8 cellular contexts compared by ENCODE assay signal in genomic region chr17:47188799-47189731, GRCh38. TPM values are rescaled to one million over a fixed set of nuclear protein-coding genes. Genes with fewer than 3 reads are reported as not detected.
DNase-seq lines count a peak whose midpoint lies in the region; ATAC-seq lines count a peak whose summit lies in the region.

TSS of gene CDC27 (minus strand) at chr17:47189295. CDS start at chr17:47189172, 123 bp downstream.

- ATAC-seq in GM21360 (IDR thresholded peaks at IDR 0.05; ENCODE audit: unreplicated experiment), result peak; percentile 88

- no peaks in the 10 kb centered on the region for H3K9me3 ChIP-seq in effector memory CD4-positive, alpha-beta T cell (ENCODE audit: control insufficient read depth, low read length)

- peaks cover 9% of the 10 kb centered on the region for H3K4me1 ChIP-seq in effector memory CD4-positive, alpha-beta T cell (ENCODE audit: control insufficient read depth, insufficient read depth, low read length, poor library complexity, severe bottlenecking)

- peak within 1 kb of the TSS; percentile 87 for H3K4me3 ChIP-seq in effector memory CD4-positive, alpha-beta T cell (ENCODE audit: insufficient read depth, low read depth, low read length, poor library complexity, severe bottlenecking)

- H3K27me3 ChIP-seq in effector memory CD4-positive, alpha-beta T cell (replicated peaks; ENCODE audit: control insufficient read depth, insufficient read depth, low read length, poor library complexity, severe bottlenecking), result no peaks in the 10 kb centered on the region

- H3K36me3 ChIP-seq in effector memory CD4-positive, alpha-beta T cell (ENCODE audit: control insufficient read depth, insufficient read depth, low read length), result no peaks in the 10 kb centered on the region

- H3K27ac ChIP-seq in effector memory CD4-positive, alpha-beta T cell (ENCODE audit: insufficient read depth, low read length, poor library complexity, severe bottlenecking), result peak within 1 kb of the TSS; percentile 93

- DNase-seq in COLO668 (lab: John Stamatoyannopoulos, UW; ENCODE audit: unreplicated experiment) (peak; percentile 95), HT1080 (ENCODE audit: low read depth) (peak; percentile 96), NOMO-1 treated with DMSO at 0.1 percent for 48 hours (lab: John Stamatoyannopoulos, UW; ENCODE audit: unreplicated experiment) (peak; percentile 98), lung microvascular endothelial cell (ENCODE audit: low read depth in 2 of 2) (peak; percentile 98)
- peak; percentile 98 to 99 for DNase-seq in activated CD8-positive, alpha-beta memory T cell treated with anti-CD3 and anti-CD28 coated beads for 4 hours (ENCODE audit: low read depth in 2 of 2)
- DNase-seq in effector memory CD4-positive, alpha-beta T cell, result peak; percentile 98 to 100 (median 98)
- DNase-seq in stimulated activated CD4-positive, alpha-beta T cell treated with anti-CD3 and anti-CD28 coated beads, TNF-alpha, amount 100 ng/mL, for 48 hours (ENCODE audit: low read depth in 3 of 3), result peak; percentile 99 to 100 (median 100)

RNA-seq across cellular contexts. Expression of gene CDC27, which starts in this region (rescaled TPM):
- 72.5 and 132 TPM in 2 replicates for total RNA-seq in HT1080 (2014; rRNA removed; shearing (Covaris generic))
- polyA plus RNA-seq in HT1080 (2015; cell fraction: cytosol; rRNA removed), result 58.7 and 59.4 TPM in 2 replicates
- 102 and 110 TPM in 2 replicates for polyA plus RNA-seq in HT1080 (2015; cell fraction: nucleus; rRNA removed)
- total RNA-seq in lung microvascular endothelial cell, result 119 and 121 TPM in 2 replicates

Comparison
In these comparisons a context has a peak if more than half of its experiments do, and no peak if none do; other contexts are left out.
1. Peak in every context shown above with its lines: DNase-seq, ATAC-seq, H3K4me3 ChIP-seq and H3K27ac ChIP-seq.